In the genomic region with DNA sequence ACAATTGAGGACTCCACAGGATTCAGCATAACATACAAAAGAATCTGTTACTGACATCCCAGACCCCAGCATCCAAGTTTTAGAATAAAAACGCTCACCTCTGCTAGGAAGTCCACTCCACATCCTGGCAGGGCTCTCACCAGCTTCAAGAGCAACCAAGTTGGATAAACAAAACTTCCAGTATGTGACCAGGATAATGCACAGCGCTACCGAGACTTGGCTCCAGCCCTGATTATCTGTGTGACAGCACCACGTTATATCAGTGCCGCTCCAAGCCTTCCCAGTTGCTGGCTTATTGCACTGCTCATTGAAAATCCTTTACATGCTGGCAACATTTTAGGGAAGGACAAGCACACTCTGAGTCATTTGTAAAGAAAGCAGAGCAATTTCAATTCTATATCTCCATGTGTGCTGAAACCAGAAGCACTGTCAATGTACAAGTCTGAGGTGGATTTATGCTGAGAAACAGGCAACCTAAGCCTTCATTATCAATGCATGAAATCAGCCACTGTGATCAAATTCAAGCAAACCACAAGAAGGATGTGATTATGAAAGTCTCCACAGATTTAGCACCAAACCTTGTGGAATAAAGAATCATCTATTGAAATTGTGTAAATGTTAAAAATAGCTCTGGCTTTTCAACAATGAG, we compare ENCODE assay signal across 19 cellular contexts.
A peak's percentile ranks its signal among the peaks of the same experiment; 100 is the strongest.
DNase-seq lines count a peak whose midpoint lies in the region; ATAC-seq and TF ChIP-seq lines count a peak whose summit lies in the region.
"Had no signal": no experiment of that assay in that cellular context is flagged by ENCODE, and none has a peak within 500 bp of the region (broad histone marks: within the 10 kb centered on the region; RNA-seq: fewer than 3 reads in every experiment).

No MANE protein-coding gene starts in this region.

- ATAC-seq in HG03342 (IDR thresholded peaks at IDR 0.05; ENCODE audit: unreplicated experiment), result no peak
- ATAC-seq: CD8-positive, alpha-beta T cell; T-cell had no signal

- DNase-seq in AG10803 (ENCODE audit: low read depth) (peak; percentile 7), NCI-H2227 (lab: John Stamatoyannopoulos, UW; ENCODE audit: unreplicated experiment) (peak; percentile 17), cerebellum (ENCODE audit: low spot score) (peak; percentile 12), occipital lobe (lab: John Stamatoyannopoulos, UW) (peak; percentile 5), NCI-H526 (lab: John Stamatoyannopoulos, UW) (no peak), NCI-H2196 treated with DMSO at 0.1 percent for 48 hours (lab: John Stamatoyannopoulos, UW; ENCODE audit: unreplicated experiment) (no peak), superior temporal gyrus (ENCODE audit: extremely low spot score) (no peak)
- DNase-seq: activated CD4-positive, alpha-beta T cell treated with anti-CD3 and anti-CD28 coated beads, Interleukin-2, amount 50 U/mL, for 48 hours; activated naive CD4-positive, alpha-beta T cell treated with anti-CD3 and anti-CD28 coated beads for 36 hours; CD8-positive, alpha-beta T cell; islet precursor cell; NCI-H1694 treated with DMSO at 0.1 percent for 48 hours; NCI-H510A treated with DMSO at 0.1 percent for 48 hours; nephron progenitor cell; SHP77 had no signal

- TF ChIP-seq CTCF in AG10803 (conservative IDR thresholded peaks at IDR 0.05; ENCODE audit: low read length), result no peak

- no peak overlapping the region for H3K4me3 ChIP-seq in AG10803 (ENCODE audit: low read length)
- H3K4me3 ChIP-seq: coronary artery, thoracic aorta had no signal

Comparison
In these comparisons a context has a peak if more than half of its experiments do, and no peak if none do; other contexts are left out.
1. DNase-seq: peak in AG10803 (single experiment), NCI-H2227 (single experiment), cerebellum (single experiment) and occipital lobe (single experiment); none in NCI-H526 (0 of 2), NCI-H2196 treated with DMSO at 0.1 percent for 48 hours (single experiment) and superior temporal gyrus (single experiment).